ENCODE assay signal across 1 cellular context in genomic region chr1:23693599-23693998, GRCh38.
TF ChIP-seq lines count a peak whose summit lies in the region.

No MANE protein-coding gene starts in this region.

TF ChIP-seq in H1, 55 proteins besides CTCF, POLR2A, EP300 and RAD21:
- TF ChIP-seq TAF1 (IDR thresholded peaks at IDR 0.05; ENCODE audit: low read depth, low read length): no peak
- TF ChIP-seq TBP (IDR thresholded peaks at IDR 0.05; ENCODE audit: low read depth, low read length): no peak
- TF ChIP-seq POU5F1 (IDR thresholded peaks at IDR 0.05; ENCODE audit: low read depth, low read length): no peak
- TF ChIP-seq POLR2AphosphoS5 (IDR thresholded peaks at IDR 0.05; ENCODE audit: low read depth, low read length): peak; percentile 61; the same call in 1 of the 2 replicates
- TF ChIP-seq CHD1 (IDR thresholded peaks at IDR 0.05; ENCODE audit: low read depth, low read length): no peak
- TF ChIP-seq SIRT6 (IDR thresholded peaks at IDR 0.05; ENCODE audit: low read length): no peak
- no peak for TF ChIP-seq ASH2L (IDR thresholded peaks at IDR 0.05; ENCODE audit: low read length)
- TF ChIP-seq USF2 (IDR thresholded peaks at IDR 0.05; ENCODE audit: low read length): no peak
